Comparison of ENCODE assay signal across 17 cellular contexts in the genomic region with DNA sequence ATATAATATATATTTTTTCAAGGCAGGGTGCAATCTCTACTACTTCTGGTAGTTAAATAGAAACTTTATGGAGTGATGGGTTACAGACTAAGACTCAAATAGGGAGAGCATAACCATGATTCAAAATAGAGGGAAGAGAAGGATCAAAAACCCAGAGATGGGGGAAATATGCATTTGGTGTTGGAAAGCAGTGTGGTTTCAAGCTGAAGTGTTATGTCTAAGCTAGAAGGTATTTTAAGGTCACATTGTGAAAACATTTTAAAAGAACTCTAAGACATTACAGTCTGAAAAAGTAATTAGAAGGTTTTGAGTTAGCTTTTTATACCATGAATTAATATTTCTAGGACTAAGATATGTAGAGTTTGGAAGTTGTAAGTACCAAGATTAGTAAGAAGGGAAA.
DNase-seq lines count a peak whose midpoint lies in the region; ATAC-seq, FAIRE-seq and TF ChIP-seq lines count a peak whose summit lies in the region.
"Had no signal": no experiment of that assay in that cellular context is flagged by ENCODE, and none has a peak within 500 bp of the region (broad histone marks: within the 10 kb centered on the region; RNA-seq: fewer than 3 reads in every experiment).

No MANE protein-coding gene starts in this region.

- H3K27ac ChIP-seq in astrocyte (ENCODE audit: low read depth, low read length) (no peak overlapping the region), endothelial cell of umbilical vein (ENCODE audit: insufficient read depth, low read depth, low read length) (no peak overlapping the region)
- H3K27ac ChIP-seq: BLaER1 had no signal

- no peaks in the 10 kb centered on the region for H3K36me3 Mint-ChIP-seq in HFFc6 (ENCODE audit: low read depth)
- no peaks in the 10 kb centered on the region for H3K36me3 Mint-ChIP-seq in astrocyte (ENCODE audit: low read depth, unreplicated experiment)
- no peaks in the 10 kb centered on the region for H3K36me3 Mint-ChIP-seq in activated CD4-positive, alpha-beta T cell treated with anti-CD3 and anti-CD28 coated beads for 36 hours (ENCODE audit: low read depth)

- TF ChIP-seq POLR2A in endothelial cell of umbilical vein (IDR thresholded peaks at IDR 0.05; ENCODE audit: low read depth, low read length): no peak

- H3K4me1 ChIP-seq in astrocyte (ENCODE audit: insufficient read depth, low read length) (no peaks in the 10 kb centered on the region), endothelial cell of umbilical vein (ENCODE audit: control insufficient read depth, extremely low read depth, insufficient read depth, low read length) (no peaks in the 10 kb centered on the region)
- H3K4me1 ChIP-seq: BLaER1 had no signal

- H3K9me3 Mint-ChIP-seq in HFFc6 (no peaks in the 10 kb centered on the region), astrocyte (ENCODE audit: unreplicated experiment) (no peaks in the 10 kb centered on the region)
- peaks cover 9% of the 10 kb centered on the region for H3K9me3 Mint-ChIP-seq in activated CD4-positive, alpha-beta T cell treated with anti-CD3 and anti-CD28 coated beads for 36 hours (ENCODE audit: low read depth)
- H3K9me3 Mint-ChIP-seq: GM23338 had no signal

- H2AFZ ChIP-seq in astrocyte (ENCODE audit: low read depth, low read length): peak overlapping the region; percentile 16
- peak overlapping the region; percentile 26 for H2AFZ ChIP-seq in endothelial cell of umbilical vein (ENCODE audit: low read depth, low read length)
- H2AFZ ChIP-seq: GM23338 had no signal

- intact Hi-C loops in endothelial cell of umbilical vein (cut with micrococcal nuclease): no loop called here
- intact Hi-C loops in activated CD4-positive, alpha-beta T cell treated with anti-CD3 and anti-CD28 coated beads for 36 hours (cut with DNase I, micrococcal nuclease): no loop called here

- TF ChIP-seq CTCF in HFFc6 (IDR thresholded peaks at IDR 0.05) (no peak), astrocyte (IDR thresholded peaks at IDR 0.05; ENCODE audit: insufficient read depth, low read depth, low read length) (no peak), endothelial cell of umbilical vein (IDR thresholded peaks at IDR 0.05; ENCODE audit: extremely low read depth in 1 of 2, insufficient read depth in 1 of 2, low read depth in 1 of 2, low read length in 2 of 2) (no peak)

- POLR2A ChIA-PET in endothelial cell of umbilical vein (lab: Charles Lee): no interaction called here
- POLR2A ChIA-PET in activated CD4-positive, alpha-beta T cell treated with anti-CD3 and anti-CD28 coated beads for 36 hours (lab: Charles Lee): no interaction called here

- dilution Hi-C loops in endothelial cell of umbilical vein (cut with MboI; ENCODE audit: extremely low pct_ligation_motif_present, low sequenced_read_pairs): no loop called here

- H3K36me3 ChIP-seq in astrocyte (ENCODE audit: insufficient read depth, low read length) (no peaks in the 10 kb centered on the region), endothelial cell of umbilical vein (ENCODE audit: control insufficient read depth in 2 of 2, extremely low read depth in 1 of 2, insufficient read depth in 2 of 2, low read length in 2 of 2) (no peaks in the 10 kb centered on the region)
- H3K36me3 ChIP-seq: BLaER1 had no signal

- H3K4me1 Mint-ChIP-seq in HFFc6 (ENCODE audit: low read depth): peaks cover 13% of the 10 kb centered on the region
- peaks cover 2% of the 10 kb centered on the region for H3K4me1 Mint-ChIP-seq in astrocyte (ENCODE audit: low read depth, unreplicated experiment)
- H3K4me1 Mint-ChIP-seq in activated CD4-positive, alpha-beta T cell treated with anti-CD3 and anti-CD28 coated beads for 36 hours: no peaks in the 10 kb centered on the region
- H3K4me1 Mint-ChIP-seq: GM23338 had no signal

- H3K27me3 Mint-ChIP-seq in HFFc6 (ENCODE audit: insufficient read depth) (no peaks in the 10 kb centered on the region), astrocyte (ENCODE audit: low read depth, unreplicated experiment) (no peaks in the 10 kb centered on the region)
- H3K27me3 Mint-ChIP-seq in activated CD4-positive, alpha-beta T cell treated with anti-CD3 and anti-CD28 coated beads for 36 hours: no peaks in the 10 kb centered on the region

- H3K27me3 ChIP-seq in astrocyte (ENCODE audit: insufficient read depth, low read length): no peaks in the 10 kb centered on the region
- no peaks in the 10 kb centered on the region for H3K27me3 ChIP-seq in endothelial cell of umbilical vein (ENCODE audit: control insufficient read depth in 2 of 2, insufficient read depth in 2 of 2, low read length in 2 of 2)
- H3K27me3 ChIP-seq: BLaER1 had no signal

- H3K79me2 ChIP-seq in astrocyte (ENCODE audit: insufficient read depth, low read length): no peaks in the 10 kb centered on the region
- H3K79me2 ChIP-seq in endothelial cell of umbilical vein (ENCODE audit: control insufficient read depth, insufficient read depth, low read length): no peaks in the 10 kb centered on the region

- H3K4me2 ChIP-seq in astrocyte (ENCODE audit: low read length) (no peak overlapping the region), endothelial cell of umbilical vein (ENCODE audit: insufficient read depth, low read length) (no peak overlapping the region)
- H3K4me2 ChIP-seq: BLaER1, GM23338 had no signal

- H3K4me3 Mint-ChIP-seq in HFFc6 (peak overlapping the region; percentile 28; the same call in 1 of the 2 replicates), astrocyte (ENCODE audit: unreplicated experiment) (no peak overlapping the region)
- H3K4me3 Mint-ChIP-seq in activated CD4-positive, alpha-beta T cell treated with anti-CD3 and anti-CD28 coated beads for 36 hours: no peak overlapping the region
- H3K4me3 Mint-ChIP-seq: GM23338 had no signal

- H3K9me3 ChIP-seq in astrocyte (ENCODE audit: insufficient read depth, low read depth, low read length) (no peaks in the 10 kb centered on the region), endothelial cell of umbilical vein (replicated peaks; ENCODE audit: control insufficient read depth, insufficient read depth, low read length) (no peaks in the 10 kb centered on the region)
- H3K9me3 ChIP-seq: BLaER1 had no signal

- no peaks in the 10 kb centered on the region for H4K20me1 ChIP-seq in astrocyte (ENCODE audit: insufficient read depth, low read length)
- H4K20me1 ChIP-seq in endothelial cell of umbilical vein (replicated peaks; ENCODE audit: control insufficient read depth, extremely low read depth, insufficient read depth, low read length): no peaks in the 10 kb centered on the region
- H4K20me1 ChIP-seq: BLaER1 had no signal

- H3K27ac Mint-ChIP-seq in HFFc6: no peak overlapping the region
- no peak overlapping the region for H3K27ac Mint-ChIP-seq in astrocyte (ENCODE audit: unreplicated experiment)
- no peak overlapping the region for H3K27ac Mint-ChIP-seq in activated CD4-positive, alpha-beta T cell treated with anti-CD3 and anti-CD28 coated beads for 36 hours
- H3K27ac Mint-ChIP-seq: GM23338 had no signal

- BruUV-seq in endothelial cell of umbilical vein (replicated peaks; lab: Mats Ljungman, UMichigan): no TSS peak

- H3K4me3 ChIP-seq in astrocyte (ENCODE audit: insufficient read depth, low read depth, low read length): no peak overlapping the region
- H3K4me3 ChIP-seq in endothelial cell of umbilical vein (replicated peaks in 1 of 3; ENCODE audit: insufficient read depth in 1 of 3, low read depth in 1 of 3, low read length in 3 of 3): no peak overlapping the region
- H3K4me3 ChIP-seq: BLaER1, GM23338 had no signal

- no peaks in the 10 kb centered on the region for H3K9me1 ChIP-seq in endothelial cell of umbilical vein (replicated peaks; ENCODE audit: control insufficient read depth, extremely low read depth, insufficient read depth, low read length)

- CTCF ChIA-PET in endothelial cell of umbilical vein (lab: Charles Lee): no interaction called here
- CTCF ChIA-PET in activated CD4-positive, alpha-beta T cell treated with anti-CD3 and anti-CD28 coated beads for 36 hours (lab: Charles Lee): no interaction called here

- DNase-seq in EH (ENCODE audit: low read depth) (peak; percentile 66), HFFc6 (peak; percentile 20), astrocyte (ENCODE audit: low read depth) (peak; percentile 58), endothelial cell of umbilical vein (ENCODE audit: low read depth, low spot score) (no peak), NCI-H748 (lab: John Stamatoyannopoulos, UW; ENCODE audit: unreplicated experiment) (no peak), NCI-H1048 (lab: John Stamatoyannopoulos, UW) (no peak)
- DNase-seq in activated CD4-positive, alpha-beta T cell treated with anti-CD3 and anti-CD28 coated beads for 36 hours: no peak
- DNase-seq: 8988T, AML-193, DMS53, H7 had no signal

- ATAC-seq in activated CD4-positive, alpha-beta T cell treated with anti-CD3 and anti-CD28 coated beads for 36 hours: no peak
- ATAC-seq: GM23338, HepG2 had no signal

- H3K9ac ChIP-seq in astrocyte (ENCODE audit: low read length): no peak overlapping the region
- no peak overlapping the region for H3K9ac ChIP-seq in endothelial cell of umbilical vein (replicated peaks; ENCODE audit: extremely low read depth, insufficient read depth, low read length)
- H3K9ac ChIP-seq: BLaER1 had no signal

- FAIRE-seq in astrocyte (lab: Jason Lieb, UNC) (no peak), endothelial cell of umbilical vein (lab: Jason Lieb, UNC) (no peak)
- FAIRE-seq: GM12892, GM19239, HepG2, HTR-8/SVneo had no signal

TF ChIP-seq in endothelial cell of umbilical vein, 7 proteins besides CTCF, POLR2A, EP300 and RAD21:
- TF ChIP-seq EZH2 (IDR thresholded peaks at IDR 0.05; ENCODE audit: borderline replicate concordance, low read depth, low read length, severe bottlenecking): no peak
- no peak for TF ChIP-seq MYC (IDR thresholded peaks at IDR 0.05; ENCODE audit: low read depth, low read length)

Comparison
In these comparisons a context has a peak if more than half of its experiments do, and no peak if none do; other contexts are left out.
1. DNase-seq: peak in EH (single experiment), HFFc6 (single experiment) and astrocyte (single experiment); none in endothelial cell of umbilical vein (single experiment), NCI-H748 (single experiment), NCI-H1048 (single experiment) and activated CD4-positive, alpha-beta T cell treated with anti-CD3 and anti-CD28 coated beads for 36 hours (single experiment).